Comparison of ENCODE assay signal across 20 cellular contexts in the genomic region with DNA sequence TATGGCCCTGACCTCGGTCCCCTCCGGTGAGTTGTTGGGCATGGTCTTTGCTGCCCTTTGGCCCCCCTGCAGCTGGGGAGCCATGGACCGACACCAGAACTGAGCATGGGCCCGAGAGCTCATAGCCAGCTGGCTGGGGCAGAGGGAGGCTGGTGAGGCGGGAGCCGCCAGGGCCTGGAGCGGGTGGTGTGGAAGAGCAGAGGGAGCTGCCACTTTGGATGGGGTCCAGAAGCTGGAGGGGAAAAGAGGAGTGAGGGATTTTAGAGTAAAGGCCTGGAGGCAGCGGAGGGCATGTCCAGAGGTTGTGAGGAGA. TPM values are rescaled to one million over a fixed set of nuclear protein-coding genes. Genes with fewer than 3 reads are reported as not detected.
A peak's percentile ranks its signal among the peaks of the same experiment; 100 is the strongest.
DNase-seq lines count a peak whose midpoint lies in the region; FAIRE-seq and TF ChIP-seq lines count a peak whose summit lies in the region.
"Had no signal": no experiment of that assay in that cellular context is flagged by ENCODE, and none has a peak within 500 bp of the region (broad histone marks: within the 10 kb centered on the region; RNA-seq: fewer than 3 reads in every experiment).

No MANE protein-coding gene starts in this region.

- no peaks in the 10 kb centered on the region for H3K9me3 ChIP-seq in kidney (ENCODE audit: control insufficient read depth in 1 of 2, low read length in 2 of 2)
- no peaks in the 10 kb centered on the region for H3K9me3 ChIP-seq in sigmoid colon
- no peaks in the 10 kb centered on the region for H3K9me3 ChIP-seq in OCI-LY7 (ENCODE audit: low read length)

- POLR2A ChIA-PET in OCI-LY7 (lab: Charles Lee), result no interaction called here

- no peak overlapping the region for H3K9ac ChIP-seq in kidney (ENCODE audit: low read length in 2 of 2)

- no peak for TF ChIP-seq POLR2A in sigmoid colon (IDR thresholded peaks at IDR 0.05)

- intact Hi-C loops in kidney (cut with DNase I) (no loop called here), sigmoid colon (cut with DNase I) (no loop called here), OCI-LY7 (cut with micrococcal nuclease; ENCODE audit: unreplicated experiment) (no loop called here)

- H3K27me3 ChIP-seq in H7 (ENCODE audit: control insufficient read depth, insufficient read depth, low read length) (no peaks in the 10 kb centered on the region), sigmoid colon (no peaks in the 10 kb centered on the region)

- H2AFZ ChIP-seq in OCI-LY7 (ENCODE audit: low read length), result no peak overlapping the region

- 94 to 96% methylated on average over 8 of the region's 8 CpGs for WGBS in sigmoid colon, 2 donors

- H3K27ac ChIP-seq in kidney (ENCODE audit: low read depth in 2 of 2, low read length in 2 of 2) (no peak overlapping the region), sigmoid colon (no peak overlapping the region), OCI-LY7 (ENCODE audit: low read depth, low read length, poor library complexity, severe bottlenecking) (no peak overlapping the region)
- H3K27ac ChIP-seq: HL-60 had no signal

- CTCF ChIA-PET in OCI-LY7 (lab: Charles Lee; ENCODE audit: unreplicated experiment), result no interaction called here

- no peak for TF ChIP-seq CTCF in kidney (IDR thresholded peaks at IDR 0.05; ENCODE audit: borderline replicate concordance, extremely low read depth, insufficient read depth)
- no peak for TF ChIP-seq CTCF in sigmoid colon (IDR thresholded peaks at IDR 0.05)
- TF ChIP-seq CTCF in OCI-LY7 (conservative IDR thresholded peaks at IDR 0.05; ENCODE audit: low read length), result no peak

- H3K4me1 ChIP-seq in kidney (ENCODE audit: control insufficient read depth in 1 of 2, insufficient read depth in 1 of 2, low read depth in 1 of 2, low read length in 2 of 2) (peaks cover 0 to 4% of the 10 kb centered on the region in 2 donors), sigmoid colon (peaks cover 0 to 8% (median 7%) of the 10 kb centered on the region in 4 donors), OCI-LY7 (ENCODE audit: insufficient read depth, low read length, poor library complexity, severe bottlenecking) (peaks cover 16% of the 10 kb centered on the region)

- H3K4me2 ChIP-seq in OCI-LY7 (ENCODE audit: low read length), result no peak overlapping the region

- H3K9me2 ChIP-seq in OCI-LY7 (ENCODE audit: insufficient read depth, low read length), result no peaks in the 10 kb centered on the region

- no peaks in the 10 kb centered on the region for H4K20me1 ChIP-seq in OCI-LY7 (ENCODE audit: insufficient read depth, low read length)

- TF ChIP-seq EP300 in sigmoid colon (IDR thresholded peaks at IDR 0.05), result no peak

- BruUV-seq in OCI-LY7 (replicated peaks; lab: Mats Ljungman, UMichigan), result no TSS peak

- FAIRE-seq in kidney (lab: Jason Lieb, UNC) (no peak), urothelium cell line (lab: Jason Lieb, UNC) (no peak)
- FAIRE-seq: A204.1, GM19239 had no signal

- H3K36me3 ChIP-seq in H7 (replicated peaks; ENCODE audit: control insufficient read depth, insufficient read depth, low read length) (no peaks in the 10 kb centered on the region), kidney (ENCODE audit: control insufficient read depth in 1 of 2, insufficient read depth in 2 of 2, low read length in 2 of 2) (peaks cover 5% of the 10 kb centered on the region in 2 donors), sigmoid colon (peaks cover 0 to 42% (median 6%) of the 10 kb centered on the region in 4 donors), OCI-LY7 (ENCODE audit: insufficient read depth, low read length) (peaks cover 10% of the 10 kb centered on the region; the same call in 1 of the 2 replicates)

- H3K79me2 ChIP-seq in OCI-LY7 (ENCODE audit: insufficient read depth, low read depth, low read length), result no peaks in the 10 kb centered on the region

- H3K4me3 ChIP-seq in H7 (ENCODE audit: insufficient read depth, low read depth, low read length), result no peak overlapping the region
- no peak overlapping the region for H3K4me3 ChIP-seq in kidney (ENCODE audit: low read length in 2 of 2)
- no peak overlapping the region for H3K4me3 ChIP-seq in sigmoid colon
- no peak overlapping the region for H3K4me3 ChIP-seq in OCI-LY7 (ENCODE audit: low read depth, low read length, poor library complexity, severe bottlenecking)

- peak; percentile 28 for DNase-seq in H7
- peak; percentile 63 for DNase-seq in kidney
- peak; percentile 57 for DNase-seq in sigmoid colon
- no peak for DNase-seq in hepatic stellate cell (ENCODE audit: low spot score)
- no peak for DNase-seq in amniotic stem cell (lab: John Stamatoyannopoulos, UW)
- DNase-seq in OCI-LY7 (ENCODE audit: low spot score), result no peak
- DNase-seq in urothelium cell line (ENCODE audit: low spot score), result no peak
- DNase-seq: C1 segment of cervical spinal cord; Calu3; CD4-positive, alpha-beta T cell; DMS153; DMS79 treated with DMSO at 0.1 percent for 48 hours; EL; GDM1; GOT3; HCEC 1CT; HFFc6 had no signal

RNA-seq across cellular contexts. Expression of gene CNNM3, which starts 16.5 kb away (rescaled TPM):
- total RNA-seq in H7 (2014; rRNA removed; shearing (Covaris generic)), result 13.8 and 19.3 TPM in 2 replicates
- total RNA-seq in kidney (26.1 TPM), sigmoid colon (10 to 100 TPM in 3 of 4 donors, 1 to 10 TPM in 1; 8.9 to 16.6 (median 11.8) TPM), OCI-LY7 (2022) (18.2 and 18.6 TPM in 2 replicates)
- polyA plus RNA-seq in kidney (ENCODE audit: insufficient read depth, low read depth, low replicate concordance) (6.9 TPM), sigmoid colon (10 to 100 TPM in 1 of 3 donors, 1 to 10 TPM in 2; 1.2 to 11.9 (median 1.2) TPM)
- 9.1 and 13.5 TPM in 2 replicates for total RNA-seq in OCI-LY7 (2014; rRNA removed; shearing (Covaris generic))

RNA-seq across cellular contexts. Expression of gene CNNM4, which starts 38.9 kb away (rescaled TPM):
- 10.8 and 15.8 TPM in 2 replicates for total RNA-seq in H7 (2014; rRNA removed; shearing (Covaris generic))
- total RNA-seq in kidney, result 14.5 TPM
- 3.7 TPM for polyA plus RNA-seq in kidney (ENCODE audit: insufficient read depth, low read depth, low replicate concordance)
- total RNA-seq in sigmoid colon, result 1 to 10 TPM; 2.3 to 6.6 (median 3.4) TPM
- 10 to 100 TPM in 1 of 3 donors, 1 to 10 TPM in 2; 9.0 to 36.7 (median 9.2) TPM for polyA plus RNA-seq in sigmoid colon
- 5.1 and 5.4 TPM in 2 replicates for total RNA-seq in OCI-LY7 (2014; rRNA removed; shearing (Covaris generic))
- 5.9 and 6.4 TPM in 2 replicates for total RNA-seq in OCI-LY7 (2022)

RNA-seq across cellular contexts. Expression of gene ANKRD23, which starts 44.2 kb away (rescaled TPM):
- total RNA-seq in H7 (2014; rRNA removed; shearing (Covaris generic)), result 2.5 and 4.4 TPM in 2 replicates
- total RNA-seq in kidney (4.0 TPM), sigmoid colon (1 to 10 TPM; 1.8 to 5.5 (median 4.2) TPM), OCI-LY7 (2022) (6.7 and 6.9 TPM in 2 replicates)
- polyA plus RNA-seq in kidney (ENCODE audit: insufficient read depth, low read depth, low replicate concordance) (1.6 TPM), sigmoid colon (1 to 10 TPM in 1 of 3 donors, under 1 TPM in 1, not detected in 1; 0.69 to 4.2 TPM)
- 6.4 and 6.5 TPM in 2 replicates for total RNA-seq in OCI-LY7 (2014; rRNA removed; shearing (Covaris generic))

RNA-seq across cellular contexts. Expression of gene ANKRD39, which starts 58.2 kb away (rescaled TPM):
- total RNA-seq in H7 (2014; rRNA removed; shearing (Covaris generic)), result 13.1 and 13.5 TPM in 2 replicates
- total RNA-seq in kidney (10.8 TPM), sigmoid colon (10 to 100 TPM; 11.4 to 34.1 (median 26.1) TPM), OCI-LY7 (2022) (20.7 and 22.2 TPM in 2 replicates)
- polyA plus RNA-seq in kidney (ENCODE audit: insufficient read depth, low read depth, low replicate concordance) (19.2 TPM), sigmoid colon (10 to 100 TPM; 12.5 to 14.8 (median 12.6) TPM)
- total RNA-seq in OCI-LY7 (2014; rRNA removed; shearing (Covaris generic)), result 16.0 and 24.1 TPM in 2 replicates

RNA-seq across cellular contexts. Expression of gene LMAN2L, which starts 59.7 kb away (rescaled TPM):
- total RNA-seq in H7 (2014; rRNA removed; shearing (Covaris generic)), result 20.8 and 22.5 TPM in 2 replicates
- total RNA-seq in kidney (23.0 TPM), sigmoid colon (10 to 100 TPM; 11.9 to 23.2 (median 17.2) TPM), OCI-LY7 (2022) (10.8 and 11.3 TPM in 2 replicates)
- polyA plus RNA-seq in kidney (ENCODE audit: insufficient read depth, low read depth, low replicate concordance) (25.3 TPM), sigmoid colon (10 to 100 TPM in 1 of 3 donors, 1 to 10 TPM in 2; 3.6 to 14.0 (median 5.1) TPM)
- total RNA-seq in OCI-LY7 (2014; rRNA removed; shearing (Covaris generic)), result 12.9 and 15.5 TPM in 2 replicates

Comparison
In these comparisons a context has a peak if more than half of its experiments do, and no peak if none do; other contexts are left out.
1. DNase-seq: peak in H7 (single experiment), kidney (single experiment) and sigmoid colon (single experiment); none in hepatic stellate cell (single experiment), amniotic stem cell (single experiment), OCI-LY7 (single experiment) and urothelium cell line (single experiment).